9 cellular contexts compared by ENCODE assay signal in the genomic region with DNA sequence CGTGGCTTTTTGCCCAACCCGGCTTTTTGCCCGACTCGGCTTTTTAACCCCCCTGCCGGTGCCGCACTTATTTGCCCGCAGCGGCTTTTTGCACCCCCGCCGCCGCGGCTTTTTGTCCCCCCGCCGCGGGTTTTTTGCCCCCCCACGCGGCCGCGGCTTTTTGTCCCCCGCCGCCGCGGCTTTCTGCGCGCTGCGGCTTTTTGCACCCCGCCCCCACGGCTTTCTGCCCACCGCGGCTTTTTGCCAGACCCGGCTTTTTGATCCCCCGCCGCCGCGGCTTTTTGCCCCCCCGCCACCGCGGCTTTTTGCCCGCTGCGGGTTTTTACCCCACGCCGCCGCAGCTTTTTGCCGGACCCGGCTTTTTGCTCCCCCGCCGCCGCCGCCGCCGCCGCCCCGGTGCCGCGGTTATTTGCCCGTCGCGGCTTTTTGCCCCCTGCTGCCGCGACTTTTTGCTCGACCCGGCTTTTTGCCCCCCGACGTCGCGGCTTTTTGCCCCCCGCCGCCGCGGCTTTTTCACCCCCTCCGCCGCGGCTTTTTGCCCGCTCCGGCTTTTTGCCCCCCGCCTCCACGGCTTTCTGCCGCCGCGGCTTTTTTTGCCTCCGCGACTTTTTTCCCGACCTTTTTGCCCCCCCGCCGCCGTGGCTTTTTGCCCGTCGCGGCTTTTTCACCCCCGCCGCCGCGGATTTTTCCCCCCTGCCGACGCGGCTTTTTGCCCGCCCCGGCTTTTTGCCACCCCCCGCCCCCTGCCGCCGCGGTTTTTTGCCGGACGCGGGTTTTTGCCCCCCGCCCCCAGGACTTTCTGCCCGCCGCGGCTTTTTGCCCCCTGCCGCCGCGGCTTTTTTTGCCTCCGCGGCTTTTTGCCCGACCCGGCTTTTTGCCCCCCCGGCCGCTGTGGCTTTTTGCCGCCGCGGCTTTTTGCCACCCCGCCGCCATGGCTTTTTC.
DNase-seq lines count a peak whose midpoint lies in the region; ATAC-seq and TF ChIP-seq lines count a peak whose summit lies in the region.
"Had no signal": no experiment of that assay in that cellular context is flagged by ENCODE, and none has a peak within 500 bp of the region (broad histone marks: within the 10 kb centered on the region; RNA-seq: fewer than 3 reads in every experiment).

No MANE protein-coding gene starts in this region.

- CTCF ChIA-PET in activated B cell treated with CpG ODN at 0.5 μM for 24 hours (lab: Charles Lee) = interaction anchor here (0.6 kb wide), 1 partner anchor 270 kb away, joined by 3 read pairs; no protein-coding TSS in a partner anchor

- H3K36me3 ChIP-seq in H7 (replicated peaks; ENCODE audit: control insufficient read depth, insufficient read depth, low read length) = no peaks in the 10 kb centered on the region
- H3K36me3 ChIP-seq in left ventricle myocardium inferior = no peaks in the 10 kb centered on the region
- H3K36me3 ChIP-seq in spleen = no peaks in the 10 kb centered on the region

- peak overlapping the region; percentile 67 for H3K4me3 Mint-ChIP-seq in activated B cell treated with CpG ODN at 0.5 μM for 24 hours
- H3K4me3 Mint-ChIP-seq: natural killer cell had no signal

- H3K27ac Mint-ChIP-seq in activated B cell treated with CpG ODN at 0.5 μM for 24 hours = no peak overlapping the region
- H3K27ac Mint-ChIP-seq: natural killer cell had no signal

- H3K27me3 ChIP-seq in H7 (ENCODE audit: control insufficient read depth, insufficient read depth, low read length) (no peaks in the 10 kb centered on the region; the same call in 1 of the 2 replicates), left ventricle myocardium inferior (ENCODE audit: low read depth) (peaks cover 67% of the 10 kb centered on the region), spleen (replicated peaks in 1 of 7) (peaks cover 6 to 58% (median 36%) of the 10 kb centered on the region in 7 donors)

- peaks cover 7% of the 10 kb centered on the region for H3K4me1 Mint-ChIP-seq in activated B cell treated with CpG ODN at 0.5 μM for 24 hours

- H3K4me1 ChIP-seq in left ventricle myocardium inferior (peaks cover 18% of the 10 kb centered on the region), spleen (peaks cover 7 to 23% (median 18%) of the 10 kb centered on the region in 6 donors)

- H3K9me3 Mint-ChIP-seq in activated B cell treated with CpG ODN at 0.5 μM for 24 hours = no peaks in the 10 kb centered on the region
- H3K9me3 Mint-ChIP-seq: natural killer cell had no signal

- TF ChIP-seq CTCF in activated B cell treated with CpG ODN at 0.5 μM for 24 hours (IDR thresholded peaks at IDR 0.05) = no peak
- TF ChIP-seq CTCF in left ventricle myocardium inferior (IDR thresholded peaks at IDR 0.05; ENCODE audit: borderline replicate concordance) = no peak
- TF ChIP-seq CTCF in spleen (IDR thresholded peaks at IDR 0.05 in 8 of 11, conservative IDR thresholded peaks at IDR 0.05 in 3 of 11) = no peak

- H3K36me3 Mint-ChIP-seq in activated B cell treated with CpG ODN at 0.5 μM for 24 hours (ENCODE audit: low read depth) = peaks cover 3% of the 10 kb centered on the region
- H3K36me3 Mint-ChIP-seq: natural killer cell had no signal

- POLR2A ChIA-PET in activated B cell treated with CpG ODN at 0.5 μM for 24 hours (lab: Charles Lee) = no interaction called here

- peaks cover 9% of the 10 kb centered on the region for H3K27me3 Mint-ChIP-seq in activated B cell treated with CpG ODN at 0.5 μM for 24 hours

- intact Hi-C loops in activated B cell treated with CpG ODN at 0.5 μM for 24 hours (cut with micrococcal nuclease) (no loop called here), left ventricle myocardium inferior (cut with micrococcal nuclease) (no loop called here), spleen (cut with DNase I; ENCODE audit: low total_unique reads) (no loop called here)

- no peaks in the 10 kb centered on the region for H3K9me3 ChIP-seq in left ventricle myocardium inferior (replicated peaks)
- H3K9me3 ChIP-seq in spleen = peaks cover 0 to 11% (median 0%) of the 10 kb centered on the region in 8 donors

- 2 to 10% (median 2%) methylated on average over 123 of the region's 123 CpGs for WGBS in spleen, 5 donors

- TF ChIP-seq POLR2A in spleen (IDR thresholded peaks at IDR 0.05) = no peak

- ATAC-seq in activated B cell treated with CpG ODN at 0.5 μM for 24 hours (ENCODE audit: low read depth) = no peak

- peak; percentile 74 for DNase-seq in H7
- peak; percentile 62 for DNase-seq in activated B cell treated with CpG ODN at 0.5 μM for 24 hours
- DNase-seq in left ventricle myocardium inferior = peak; percentile 37
- DNase-seq in spleen = peak; percentile 84
- DNase-seq in inferior parietal cortex (ENCODE audit: extremely low spot score) = no peak
- DNase-seq in amygdala (lab: John Stamatoyannopoulos, UW) = no peak
- no peak for DNase-seq in NCI-H345 treated with DMSO at 0.1 percent for 48 hours (lab: John Stamatoyannopoulos, UW; ENCODE audit: unreplicated experiment)
- no peak for DNase-seq in NCI-H1930 (lab: John Stamatoyannopoulos, UW)
- DNase-seq: natural killer cell had no signal

- no peak overlapping the region for H3K27ac ChIP-seq in left ventricle myocardium inferior (replicated peaks)
- H3K27ac ChIP-seq in spleen = no peak overlapping the region

- H3K4me3 ChIP-seq in H7 (ENCODE audit: insufficient read depth, low read depth, low read length) (no peak overlapping the region), left ventricle myocardium inferior (peak overlapping the region; percentile 66), spleen (peak overlapping the region; percentile 18 to 58 (median 42))

Comparison
In these comparisons a context has a peak if more than half of its experiments do, and no peak if none do; other contexts are left out.
1. DNase-seq: peak in H7 (single experiment), activated B cell treated with CpG ODN at 0.5 μM for 24 hours (single experiment), left ventricle myocardium inferior (single experiment) and spleen (single experiment); none in inferior parietal cortex (single experiment), amygdala (0 of 56), NCI-H345 treated with DMSO at 0.1 percent for 48 hours (single experiment) and NCI-H1930 (0 of 2).